ENCODE assay signal across 5 cellular contexts in genomic region chr2:195121341-195121740, GRCh38.
"Had no signal": no experiment of that assay in that cellular context is flagged by ENCODE, and none has a peak within 500 bp of the region (broad histone marks: within the 10 kb centered on the region; RNA-seq: fewer than 3 reads in every experiment).

No MANE protein-coding gene starts in this region.

- H3K4me3 ChIP-seq: GM23338, K562 had no signal

- ATAC-seq: GM23338, K562 had no signal

- DNase-seq: H9, HCEC 1CT, IMR-90 had no signal
